Comparison of ENCODE assay signal across 8 cellular contexts in genomic region chrX:110001702-110002299, GRCh38. TPM values are rescaled to one million over a fixed set of nuclear protein-coding genes. Genes with fewer than 3 reads are reported as not detected.
A peak's percentile ranks its signal among the peaks of the same experiment; 100 is the strongest.
DNase-seq lines count a peak whose midpoint lies in the region; ATAC-seq and TF ChIP-seq lines count a peak whose summit lies in the region.

No MANE protein-coding gene starts in this region.

- H3K9me3 Mint-ChIP-seq in activated T-helper 1 cell treated with anti-CD3 and anti-CD28 coated beads, Interleukin-12 subunit alpha, Interleukin-12 subunit beta, Interleukin-2, Interleukin-4 antibody, amounts not matched to agents 30 ng/mL and 10 ng/mL and 1 ng/mL, durations not matched to agents 14 hours and 24 hours and 36 hours, result no peaks in the 10 kb centered on the region

- H3K4me3 ChIP-seq in heart right ventricle, result peak overlapping the region in 9 of 10 donors; percentile 53 to 79 (median 68)
- H3K4me3 ChIP-seq in upper lobe of right lung, result peak overlapping the region; percentile 62

- H3K9me3 ChIP-seq in heart right ventricle, result no peaks in the 10 kb centered on the region
- no peaks in the 10 kb centered on the region for H3K9me3 ChIP-seq in upper lobe of right lung

- H3K36me3 ChIP-seq in heart right ventricle, result no peaks in the 10 kb centered on the region
- no peaks in the 10 kb centered on the region for H3K36me3 ChIP-seq in upper lobe of right lung

- H3K27ac ChIP-seq in heart right ventricle, result peak overlapping the region in 9 of 10 donors; percentile 22 to 92 (median 88)
- peak overlapping the region; percentile 77 for H3K27ac ChIP-seq in layer of hippocampus (ENCODE audit: low read depth, low read length)
- H3K27ac ChIP-seq in upper lobe of right lung, result peak overlapping the region; percentile 70

- no peaks in the 10 kb centered on the region for H3K27me3 Mint-ChIP-seq in activated T-helper 1 cell treated with anti-CD3 and anti-CD28 coated beads, Interleukin-12 subunit alpha, Interleukin-12 subunit beta, Interleukin-2, Interleukin-4 antibody, amounts not matched to agents 30 ng/mL and 10 ng/mL and 1 ng/mL, durations not matched to agents 14 hours and 24 hours and 36 hours (ENCODE audit: insufficient read depth)

- H3K4me1 ChIP-seq in heart right ventricle (peaks cover 0 to 32% (median 10%) of the 10 kb centered on the region in 9 donors), upper lobe of right lung (peaks cover 12% of the 10 kb centered on the region)

- peak overlapping the region; percentile 92 for H3K27ac Mint-ChIP-seq in activated T-helper 1 cell treated with anti-CD3 and anti-CD28 coated beads, Interleukin-12 subunit alpha, Interleukin-12 subunit beta, Interleukin-2, Interleukin-4 antibody, amounts not matched to agents 30 ng/mL and 10 ng/mL and 1 ng/mL, durations not matched to agents 14 hours and 24 hours and 36 hours

- peaks cover 19% of the 10 kb centered on the region for H3K4me1 Mint-ChIP-seq in activated T-helper 1 cell treated with anti-CD3 and anti-CD28 coated beads, Interleukin-12 subunit alpha, Interleukin-12 subunit beta, Interleukin-2, Interleukin-4 antibody, amounts not matched to agents 30 ng/mL and 10 ng/mL and 1 ng/mL, durations not matched to agents 14 hours and 24 hours and 36 hours (ENCODE audit: low read depth)

- H3K36me3 Mint-ChIP-seq in activated T-helper 1 cell treated with anti-CD3 and anti-CD28 coated beads, Interleukin-12 subunit alpha, Interleukin-12 subunit beta, Interleukin-2, Interleukin-4 antibody, amounts not matched to agents 30 ng/mL and 10 ng/mL and 1 ng/mL, durations not matched to agents 14 hours and 24 hours and 36 hours (ENCODE audit: low read depth), result peaks cover 2% of the 10 kb centered on the region

- H3K27me3 ChIP-seq in heart right ventricle (peaks cover 0 to 37% (median 0%) of the 10 kb centered on the region in 7 donors), layer of hippocampus (ENCODE audit: control insufficient read depth, insufficient read depth, low read length) (no peaks in the 10 kb centered on the region), upper lobe of right lung (no peaks in the 10 kb centered on the region)

- ATAC-seq in heart right ventricle, result no peak
- no peak for ATAC-seq in Right ventricle myocardium inferior
- no peak for ATAC-seq in upper lobe of right lung
- no peak for ATAC-seq in GM21619 (IDR thresholded peaks at IDR 0.05; ENCODE audit: unreplicated experiment)
- no peak for ATAC-seq in GM21786 (IDR thresholded peaks at IDR 0.05; ENCODE audit: unreplicated experiment)

- 6 to 17% methylated on average over 12 to 13 of the region's 13 CpGs for WGBS in heart right ventricle, 2 donors

- TF ChIP-seq CTCF in heart right ventricle (IDR thresholded peaks at IDR 0.05), result no peak
- TF ChIP-seq CTCF in upper lobe of right lung (IDR thresholded peaks at IDR 0.05), result no peak

- peak overlapping the region; percentile 88 for H3K4me3 Mint-ChIP-seq in activated T-helper 1 cell treated with anti-CD3 and anti-CD28 coated beads, Interleukin-12 subunit alpha, Interleukin-12 subunit beta, Interleukin-2, Interleukin-4 antibody, amounts not matched to agents 30 ng/mL and 10 ng/mL and 1 ng/mL, durations not matched to agents 14 hours and 24 hours and 36 hours

- DNase-seq in heart right ventricle (no peak), Right ventricle myocardium inferior (ENCODE audit: missing footprints) (no peak), upper lobe of right lung (no peak), amygdala (lab: John Stamatoyannopoulos, UW) (no peak)
- DNase-seq in activated T-helper 1 cell treated with anti-CD3 and anti-CD28 coated beads, Interleukin-12 subunit alpha, Interleukin-12 subunit beta, Interleukin-2, Interleukin-4 antibody, amounts not matched to agents 30 ng/mL and 10 ng/mL and 1 ng/mL, durations not matched to agents 14 hours and 24 hours and 36 hours (ENCODE audit: low spot score), result no peak

- intact Hi-C loops in heart right ventricle (cut with DNase I) (loop anchor here in 5 of 10 donors (5.0 to 10.0 kb wide), 4 partner anchors 74 to 143 kb away; no protein-coding TSS in a partner anchor), Right ventricle myocardium inferior (cut with DNase I) (loop anchor here (5.0 to 10.0 kb wide), 3 partner anchors 46 to 143 kb away; no protein-coding TSS in a partner anchor), upper lobe of right lung (cut with DNase I) (no loop called here)
- intact Hi-C loops in activated T-helper 1 cell treated with anti-CD3 and anti-CD28 coated beads, Interleukin-12 subunit alpha, Interleukin-12 subunit beta, Interleukin-2, Interleukin-4 antibody, amounts not matched to agents 30 ng/mL and 10 ng/mL and 1 ng/mL, durations not matched to agents 14 hours and 24 hours and 36 hours (cut with micrococcal nuclease), result loop anchor here (2.0 to 5.0 kb wide), 5 partner anchors 131 to 1680 kb away; partner anchors contain the start of genes ACSL4, ALG13, AMMECR1 and NXT2

RNA-seq across cellular contexts. Expression of gene TMEM164, which starts 1.1 kb away (rescaled TPM):
- total RNA-seq in heart right ventricle (10 to 100 TPM; 43.0 to 60.6 (median 49.1) TPM), Right ventricle myocardium inferior (53.6 TPM), upper lobe of right lung (84.6 TPM)
- 10 to 100 TPM in 1 of 2 donors, 1 to 10 TPM in 1; 9.7 to 43.1 TPM for polyA plus RNA-seq in heart right ventricle
- 17.9 and 19.1 TPM in 2 replicates for total RNA-seq in activated T-helper 1 cell treated with anti-CD3 and anti-CD28 coated beads, Interleukin-12 subunit alpha, Interleukin-12 subunit beta, Interleukin-2, Interleukin-4 antibody, amounts not matched to agents 30 ng/mL and 10 ng/mL and 1 ng/mL, durations not matched to agents 14 hours and 24 hours and 36 hours
